ENCODE assay signal across 24 cellular contexts in the genomic region with DNA sequence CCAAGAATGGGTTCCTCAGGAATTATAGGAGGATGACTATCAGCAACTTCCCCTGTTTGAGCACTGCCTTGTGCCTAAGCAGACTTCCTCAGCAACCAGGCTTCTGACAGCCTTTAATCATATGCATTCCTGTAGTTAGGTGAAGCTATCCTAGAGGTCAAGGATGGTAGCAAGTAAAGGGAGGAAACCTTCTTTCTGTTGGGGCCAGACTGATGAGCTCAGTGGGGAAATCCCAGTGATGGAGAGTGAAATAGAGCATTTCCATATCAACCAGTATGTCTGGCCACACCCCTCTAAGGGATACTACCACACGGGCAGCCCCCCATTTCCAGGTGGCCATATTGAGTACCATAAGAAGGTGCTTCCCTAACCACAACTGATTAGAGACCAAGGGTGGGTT.
"Had no signal": no experiment of that assay in that cellular context is flagged by ENCODE, and none has a peak within 500 bp of the region (broad histone marks: within the 10 kb centered on the region; RNA-seq: fewer than 3 reads in every experiment).

No MANE protein-coding gene starts in this region.

- H3K4me3 Mint-ChIP-seq: activated naive CD4-positive, alpha-beta T cell treated with anti-CD3 and anti-CD28 coated beads for 36 hours; activated naive CD8-positive, alpha-beta T cell treated with anti-CD3 and anti-CD28 coated beads for 36 hours; dendritic cell treated with granulocyte-macrophage colony-stimulating factor and Interleukin-4, amounts not matched to agents 40 ng/mL and 50 ng/mL, for 4 days; naive thymus-derived CD4-positive, alpha-beta T cell had no signal

- H3K27ac ChIP-seq: adrenal gland, ascending aorta, brain microvascular endothelial cell, heart right ventricle, right atrium auricular region, VCaP had no signal

- H3K4me1 ChIP-seq: adrenal gland, ascending aorta, right atrium auricular region had no signal

- H3K9me3 ChIP-seq: adrenal gland, ascending aorta, heart right ventricle, right atrium auricular region, tibial nerve had no signal

- H3K4me3 ChIP-seq: adrenal gland, ascending aorta, heart right ventricle, right atrium auricular region, tibial nerve had no signal

- H3K4me1 Mint-ChIP-seq: activated naive CD8-positive, alpha-beta T cell treated with anti-CD3 and anti-CD28 coated beads for 36 hours had no signal

- H3K27me3 ChIP-seq: adrenal gland, ascending aorta, right atrium auricular region, tibial nerve had no signal

- H3K9me3 Mint-ChIP-seq: activated naive CD4-positive, alpha-beta T cell treated with anti-CD3 and anti-CD28 coated beads for 36 hours; activated naive CD8-positive, alpha-beta T cell treated with anti-CD3 and anti-CD28 coated beads for 36 hours; dendritic cell treated with granulocyte-macrophage colony-stimulating factor and Interleukin-4, amounts not matched to agents 40 ng/mL and 50 ng/mL, for 4 days; naive thymus-derived CD4-positive, alpha-beta T cell had no signal

- H3K27me3 Mint-ChIP-seq: dendritic cell treated with granulocyte-macrophage colony-stimulating factor and Interleukin-4, amounts not matched to agents 40 ng/mL and 50 ng/mL, for 4 days had no signal

- H3K27ac Mint-ChIP-seq: activated naive CD4-positive, alpha-beta T cell treated with anti-CD3 and anti-CD28 coated beads for 36 hours; activated naive CD8-positive, alpha-beta T cell treated with anti-CD3 and anti-CD28 coated beads for 36 hours; dendritic cell treated with granulocyte-macrophage colony-stimulating factor and Interleukin-4, amounts not matched to agents 40 ng/mL and 50 ng/mL, for 4 days; naive thymus-derived CD4-positive, alpha-beta T cell had no signal

- H3K36me3 ChIP-seq: adrenal gland, ascending aorta, brain microvascular endothelial cell, heart right ventricle, right atrium auricular region, tibial nerve had no signal

- DNase-seq: activated CD4-positive, alpha-beta T cell treated with anti-CD3 and anti-CD28 coated beads for 48 hours; activated CD4-positive, alpha-beta T cell treated with anti-CD3 and anti-CD28 coated beads, Interleukin-2, amount 50 U/mL, for 48 hours; activated CD8-positive, alpha-beta memory T cell treated with anti-CD3 and anti-CD28 coated beads for 24 hours; activated effector memory CD4-positive, alpha-beta T cell treated with Interleukin-2 at 50 U/mL for 16 hours; activated naive CD4-positive, alpha-beta T cell treated with anti-CD3 and anti-CD28 coated beads for 36 hours; activated naive CD8-positive, alpha-beta T cell treated with anti-CD3 and anti-CD28 coated beads for 36 hours; adrenal gland; brain microvascular endothelial cell; central memory CD4-positive, alpha-beta T cell; effector CD4-positive, alpha-beta T cell; heart right ventricle; left cardiac atrium; left ventricle myocardium superior; midbrain; naive thymus-derived CD4-positive, alpha-beta T cell; occipital lobe; stimulated activated CD4-positive, alpha-beta T cell treated with anti-CD3 and anti-CD28 coated beads, Interleukin-15, amount 100 ng/mL, for 24 hours; stimulated activated CD4-positive, alpha-beta T cell treated with anti-CD3 and anti-CD28 coated beads, Interleukin-2, amount 100 ng/mL, for 24 hours; stimulated activated naive CD4-positive, alpha-beta T cell had no signal

- H3K36me3 Mint-ChIP-seq: activated naive CD8-positive, alpha-beta T cell treated with anti-CD3 and anti-CD28 coated beads for 36 hours; naive thymus-derived CD4-positive, alpha-beta T cell had no signal
